Comparison of ENCODE assay signal across 1 cellular context in genomic region chr10:59223597-59223996, GRCh38. TPM values are rescaled to one million over a fixed set of nuclear protein-coding genes. Genes with fewer than 3 reads are reported as not detected.
"Had no signal": no experiment of that assay in that cellular context is flagged by ENCODE, and none has a peak within 500 bp of the region (broad histone marks: within the 10 kb centered on the region; RNA-seq: fewer than 3 reads in every experiment).

No MANE protein-coding gene starts in this region.

RNA-seq across cellular contexts. Expression of gene PHYHIPL, which starts 47.2 kb away (rescaled TPM):
- total RNA-seq: G401 had no signal
